Comparison of ENCODE assay signal across 28 cellular contexts in genomic region chr10:57988964-57989363, GRCh38.
"Had no signal": no experiment of that assay in that cellular context is flagged by ENCODE, and none has a peak within 500 bp of the region (broad histone marks: within the 10 kb centered on the region; RNA-seq: fewer than 3 reads in every experiment).

No MANE protein-coding gene starts in this region.

- H3K9me3 ChIP-seq: left ventricle myocardium inferior, pancreas, prostate gland, sigmoid colon, stomach, testis, thyroid gland, transverse colon, upper lobe of right lung had no signal

- H3K36me3 ChIP-seq: left ventricle myocardium inferior, pancreas, prostate gland, sigmoid colon, stomach, thyroid gland, transverse colon, upper lobe of right lung had no signal

- H3K27ac Mint-ChIP-seq: mesothelial cell of epicardium; naive thymus-derived CD4-positive, alpha-beta T cell; natural killer cell treated with Interleukin-12 subunit alpha and Interleukin-12 subunit beta and Interleukin-15 and Interleukin-18, amount 100 ng/mL, for 72 hours; stimulated activated memory B cell treated with anti-CD40 and anti-IgM and Interleukin-4, amounts not matched to agents 10 μg/mL and 1 μg/mL and 100 μg/mL, for 72 hours had no signal

- H3K27me3 ChIP-seq: hepatocyte, pancreas, sigmoid colon, stomach, testis, thyroid gland, transverse colon, upper lobe of right lung had no signal

- H3K27ac ChIP-seq: hepatocyte, left ventricle myocardium inferior, pancreas, prostate gland, sigmoid colon, stomach, testis, thyroid gland, transverse colon, upper lobe of right lung had no signal

- H3K79me2 ChIP-seq: hepatocyte had no signal

- H3K9me3 Mint-ChIP-seq: mesothelial cell of epicardium; stimulated activated memory B cell treated with anti-CD40 and anti-IgM and Interleukin-4, amounts not matched to agents 10 μg/mL and 1 μg/mL and 100 μg/mL, for 72 hours had no signal

- H3K4me3 Mint-ChIP-seq: mesothelial cell of epicardium; naive thymus-derived CD4-positive, alpha-beta T cell; natural killer cell treated with Interleukin-12 subunit alpha and Interleukin-12 subunit beta and Interleukin-15 and Interleukin-18, amount 100 ng/mL, for 72 hours; stimulated activated memory B cell treated with anti-CD40 and anti-IgM and Interleukin-4, amounts not matched to agents 10 μg/mL and 1 μg/mL and 100 μg/mL, for 72 hours had no signal

- H2AFZ ChIP-seq: hepatocyte had no signal

- DNase-seq: islet precursor cell; left ventricle myocardium inferior; mesendoderm; naive thymus-derived CD4-positive, alpha-beta T cell; nucleus accumbens; pancreas; posterior cingulate gyrus; retina; right cardiac atrium; sigmoid colon; stimulated activated CD4-positive, alpha-beta T cell treated with anti-CD3 and anti-CD28 coated beads, Interleukin-1b, Interleukin-23, amount 100 ng/mL, for 48 hours; stimulated activated CD4-positive, alpha-beta T cell treated with anti-CD3 and anti-CD28 coated beads, Interleukin-2, amount 100 ng/mL, for 48 hours; stimulated activated CD4-positive, alpha-beta T cell treated with anti-CD3 and anti-CD28 coated beads, Interleukin-4, amount 100 ng/mL, for 4 hours; stimulated activated CD8-positive, alpha-beta memory T cell treated with anti-CD3 and anti-CD28 coated beads, Interleukin-4, amount 100 ng/mL, for 48 hours; stimulated activated naive CD4-positive, alpha-beta T cell treated with Interleukin-2 at 50 U/mL for 16 hours; stomach; testis; thyroid gland; transverse colon; upper lobe of right lung had no signal

- ATAC-seq: naive thymus-derived CD4-positive, alpha-beta T cell; natural killer cell treated with Interleukin-12 subunit alpha and Interleukin-12 subunit beta and Interleukin-15 and Interleukin-18, amount 100 ng/mL, for 72 hours; pancreas; right cardiac atrium; stimulated activated memory B cell treated with anti-CD40 and anti-IgM and Interleukin-4, amounts not matched to agents 10 μg/mL and 1 μg/mL and 100 μg/mL, for 72 hours; upper lobe of right lung had no signal

- H3K4me1 Mint-ChIP-seq: naive thymus-derived CD4-positive, alpha-beta T cell; stimulated activated memory B cell treated with anti-CD40 and anti-IgM and Interleukin-4, amounts not matched to agents 10 μg/mL and 1 μg/mL and 100 μg/mL, for 72 hours had no signal

- H3K36me3 Mint-ChIP-seq: mesothelial cell of epicardium; naive thymus-derived CD4-positive, alpha-beta T cell; natural killer cell treated with Interleukin-12 subunit alpha and Interleukin-12 subunit beta and Interleukin-15 and Interleukin-18, amount 100 ng/mL, for 72 hours; stimulated activated memory B cell treated with anti-CD40 and anti-IgM and Interleukin-4, amounts not matched to agents 10 μg/mL and 1 μg/mL and 100 μg/mL, for 72 hours had no signal

- H3K4me1 ChIP-seq: left ventricle myocardium inferior, pancreas, prostate gland, sigmoid colon, stomach, testis, transverse colon, upper lobe of right lung had no signal

- FAIRE-seq: pancreas, urothelium cell line had no signal

- H3K4me3 ChIP-seq: hepatocyte, left ventricle myocardium inferior, lung, pancreas, prostate gland, sigmoid colon, smooth muscle cell, stomach, testis, thyroid gland, transverse colon, upper lobe of right lung had no signal

- H3K27me3 Mint-ChIP-seq: natural killer cell treated with Interleukin-12 subunit alpha and Interleukin-12 subunit beta and Interleukin-15 and Interleukin-18, amount 100 ng/mL, for 72 hours; stimulated activated memory B cell treated with anti-CD40 and anti-IgM and Interleukin-4, amounts not matched to agents 10 μg/mL and 1 μg/mL and 100 μg/mL, for 72 hours had no signal

- H3K4me2 ChIP-seq: hepatocyte, smooth muscle cell had no signal
